ENCODE assay signal across 8 cellular contexts in genomic region chr2:28751102-28751955, GRCh38. TPM values are rescaled to one million over a fixed set of nuclear protein-coding genes. Genes with fewer than 3 reads are reported as not detected.
A peak's percentile ranks its signal among the peaks of the same experiment; 100 is the strongest.
DNase-seq lines count a peak whose midpoint lies in the region; ATAC-seq and TF ChIP-seq lines count a peak whose summit lies in the region.

PPP1CB (plus strand) TSS chr2:28751830; CDS start chr2:28752125, 295 bp downstream.

- no peaks in the 10 kb centered on the region for H4K20me1 ChIP-seq in mammary epithelial cell (ENCODE audit: insufficient read depth, low read length)

- in situ Hi-C loops in mammary epithelial cell (cut with MboI; ENCODE audit: low sequenced_read_pairs in 2 of 2) = loop anchor here (5.0 to 10.0 kb wide), 3 partner anchors 157 to 187 kb away; no protein-coding TSS in a partner anchor

- dilution Hi-C loops in mammary epithelial cell (cut with HindIII; ENCODE audit: low sequenced_read_pairs) = no loop called here

- H3K36me3 ChIP-seq in WERI-Rb-1 (peaks cover 6% of the 10 kb centered on the region), mammary epithelial cell (ENCODE audit: insufficient read depth, low read length) (no peaks in the 10 kb centered on the region)

- H3K27me3 ChIP-seq in AG04450 (ENCODE audit: control insufficient read depth, insufficient read depth, low read length) = no peaks in the 10 kb centered on the region
- no peaks in the 10 kb centered on the region for H3K27me3 ChIP-seq in WERI-Rb-1 (ENCODE audit: insufficient read depth, low read depth, severe bottlenecking)
- H3K27me3 ChIP-seq in mammary epithelial cell (ENCODE audit: insufficient read depth, low read length) = no peaks in the 10 kb centered on the region

- CTCF ChIA-PET in AG04450 (lab: Charles Lee) (interaction anchor here (0.6 to 5.6 kb wide), 7 partner anchors 10 to 1028 kb away, joined by 3 to 36 read pairs (median 4); no protein-coding TSS in a partner anchor), mammary epithelial cell (lab: Charles Lee; ENCODE audit: low non-redundant PET) (interaction anchor here (0.7 to 1.6 kb wide), 3 partner anchors 10 to 157 kb away, joined by 3 to 5 read pairs (median 4); no protein-coding TSS in a partner anchor)

- peaks cover 56% of the 10 kb centered on the region for H3K79me2 ChIP-seq in mammary epithelial cell (ENCODE audit: insufficient read depth, low read length)

- H3K9ac ChIP-seq in mammary epithelial cell (ENCODE audit: insufficient read depth, low read length) = peak within 1 kb of the TSS; percentile 97

- ATAC-seq in GM18873 (IDR thresholded peaks at IDR 0.05; ENCODE audit: low FRiP score, unreplicated experiment) (peak; percentile 82), HG03139 (IDR thresholded peaks at IDR 0.05; ENCODE audit: unreplicated experiment) (peak; percentile 85)

- peaks cover 29% of the 10 kb centered on the region for H3K4me1 ChIP-seq in mammary epithelial cell (ENCODE audit: insufficient read depth, low read length)

- H3K9me3 ChIP-seq in AG04450 (ENCODE audit: control insufficient read depth, insufficient read depth, low read length) (no peaks in the 10 kb centered on the region), WERI-Rb-1 (ENCODE audit: severe bottlenecking) (no peaks in the 10 kb centered on the region), mammary epithelial cell (replicated peaks; ENCODE audit: insufficient read depth, low read length) (no peaks in the 10 kb centered on the region)

- peak within 1 kb of the TSS; percentile 94 for H3K27ac ChIP-seq in AG04450 (ENCODE audit: low read depth, low read length)
- H3K27ac ChIP-seq in WERI-Rb-1 = peak within 1 kb of the TSS; percentile 95
- H3K27ac ChIP-seq in mammary epithelial cell (ENCODE audit: insufficient read depth, low read depth, low read length) = peak within 1 kb of the TSS; percentile 93

- H2AFZ ChIP-seq in mammary epithelial cell (ENCODE audit: low read depth, low read length) = peak within 1 kb of the TSS; percentile 77

- peak; percentile 20 for TF ChIP-seq CTCF in AG04450 (IDR thresholded peaks at IDR 0.05; ENCODE audit: low read depth, low read length)
- TF ChIP-seq CTCF in WERI-Rb-1 (IDR thresholded peaks at IDR 0.05; ENCODE audit: low read depth, low read length) = peak; percentile 42
- TF ChIP-seq CTCF in mammary epithelial cell (conservative IDR thresholded peaks at IDR 0.05 in 1 of 2, IDR thresholded peaks at IDR 0.05 in 1 of 2; ENCODE audit: extremely low read depth in 1 of 2, insufficient read depth in 1 of 2, low read depth in 1 of 2, low read length in 2 of 2) = peak in 1 of 2 donors; percentile 45

- DNase-seq in AG04450 (ENCODE audit: low read depth, low spot score) (peak; percentile 92), NCI-H2196 treated with DMSO at 0.1 percent for 48 hours (lab: John Stamatoyannopoulos, UW; ENCODE audit: unreplicated experiment) (peak; percentile 93), WERI-Rb-1 (peak; percentile 98), mammary epithelial cell (peak; percentile 97), iPS-NIHi7 (ENCODE audit: extremely low spot score) (peak; percentile 92), smooth muscle cell of the brain vasculature (ENCODE audit: low read depth, low spot score) (peak; percentile 87)

- intact Hi-C loops in mammary epithelial cell (cut with micrococcal nuclease) = loop anchor here (5.0 to 10.0 kb wide), 3 partner anchors 109 to 1047 kb away; no protein-coding TSS in a partner anchor

- peak within 1 kb of the TSS; percentile 88 for H3K4me2 ChIP-seq in mammary epithelial cell (ENCODE audit: insufficient read depth, low read depth, low read length)

- POLR2A ChIA-PET in AG04450 (lab: Yijun Ruan, JAX) = interaction anchor here (0.6 to 1.9 kb wide), 20 partner anchors 22 to 1047 kb away, joined by 3 to 20 read pairs (median 4); partner anchors contain the start of gene WDR43

- H3K4me3 ChIP-seq in AG04450 (ENCODE audit: low read depth, low read length) = peak within 1 kb of the TSS; percentile 93
- peak within 1 kb of the TSS; percentile 95 for H3K4me3 ChIP-seq in WERI-Rb-1 (ENCODE audit: low read depth, low read length)
- H3K4me3 ChIP-seq in mammary epithelial cell (replicated peaks in 1 of 3; ENCODE audit: insufficient read depth in 1 of 3, low read depth in 2 of 3, low read length in 3 of 3) = peak within 1 kb of the TSS; percentile 93 to 97 (median 93)

- WGBS in mammary epithelial cell (ENCODE audit: low coverage, missing lambda C conversion rate) = 3% methylated on average over 19 of the region's 86 CpGs

- TSS peak; percentile 66 for BruUV-seq in mammary epithelial cell (replicated peaks; lab: Mats Ljungman, UMichigan)

RNA-seq across cellular contexts. Expression of gene PPP1CB, which starts in this region (rescaled TPM):
- polyA plus RNA-seq in AG04450 (2011; rRNA removed) (105 and 159 TPM in 2 replicates), mammary epithelial cell (78.5 TPM)
- polyA minus RNA-seq in AG04450 (2011; rRNA and poly(A)+ RNA removed) = 229 and 259 TPM in 2 replicates
- total RNA-seq in mammary epithelial cell = 100 to 1,000 TPM; 266 to 282 TPM
- polyA minus RNA-seq in mammary epithelial cell = 117 TPM

Comparison
In these comparisons a context has a peak if more than half of its experiments do, and no peak if none do; other contexts are left out.
1. Peak in every context shown above with its lines: DNase-seq, ATAC-seq, H3K4me3 ChIP-seq and H3K27ac ChIP-seq.